ENCODE assay signal across 10 cellular contexts in genomic region chr2:11750917-11751316, GRCh38. TPM values are rescaled to one million over a fixed set of nuclear protein-coding genes. Genes with fewer than 3 reads are reported as not detected.
DNase-seq lines count a peak whose midpoint lies in the region; ATAC-seq, FAIRE-seq and TF ChIP-seq lines count a peak whose summit lies in the region.
"Had no signal": no experiment of that assay in that cellular context is flagged by ENCODE, and none has a peak within 500 bp of the region (broad histone marks: within the 10 kb centered on the region; RNA-seq: fewer than 3 reads in every experiment).

No MANE protein-coding gene starts in this region.

- TF ChIP-seq POLR2A in GM12878 (IDR thresholded peaks at IDR 0.05; ENCODE audit: low read depth, low read length): no peak

- H3K9me3 ChIP-seq in CD8-positive, alpha-beta memory T cell (ENCODE audit: low read length): no peaks in the 10 kb centered on the region
- no peaks in the 10 kb centered on the region for H3K9me3 ChIP-seq in Loucy (ENCODE audit: insufficient read depth, low read depth, low read length)
- no peaks in the 10 kb centered on the region for H3K9me3 ChIP-seq in GM12878 (replicated peaks; ENCODE audit: control insufficient read depth, insufficient read depth, low read length)
- no peaks in the 10 kb centered on the region for H3K9me3 ChIP-seq in neural progenitor cell (ENCODE audit: low read depth)
- H3K9me3 ChIP-seq: vagina had no signal

- H3K4me2 ChIP-seq in Loucy (ENCODE audit: low read depth, low read length, poor library complexity, severe bottlenecking) (peak overlapping the region; percentile 96), GM12878 (ENCODE audit: control insufficient read depth, insufficient read depth) (peak overlapping the region; percentile 99), neural progenitor cell (no peak overlapping the region)

- H3K9me3 Mint-ChIP-seq in CD8-positive, alpha-beta memory T cell: no peaks in the 10 kb centered on the region
- peaks cover 6% of the 10 kb centered on the region for H3K9me3 Mint-ChIP-seq in neural progenitor cell

- peak overlapping the region; percentile 69 to 95 (median 78) for H3K4me3 Mint-ChIP-seq in CD8-positive, alpha-beta memory T cell
- no peak overlapping the region for H3K4me3 Mint-ChIP-seq in neural progenitor cell

- no peaks in the 10 kb centered on the region for H3K27me3 ChIP-seq in CD8-positive, alpha-beta memory T cell (ENCODE audit: insufficient read depth, low read length, poor library complexity, severe bottlenecking)
- H3K27me3 ChIP-seq in Loucy (ENCODE audit: insufficient read depth, low read length, poor library complexity, severe bottlenecking): no peaks in the 10 kb centered on the region
- H3K27me3 ChIP-seq in GM12878 (replicated peaks in 1 of 2; ENCODE audit: control insufficient read depth in 2 of 2, insufficient read depth in 2 of 2, low read length in 1 of 2): no peaks in the 10 kb centered on the region
- H3K27me3 ChIP-seq in neural progenitor cell: no peaks in the 10 kb centered on the region
- H3K27me3 ChIP-seq: vagina had no signal

- no peaks in the 10 kb centered on the region for H3K27me3 Mint-ChIP-seq in CD8-positive, alpha-beta memory T cell
- H3K27me3 Mint-ChIP-seq in neural progenitor cell (ENCODE audit: insufficient read depth, low read depth): peaks cover 1% of the 10 kb centered on the region

- no peaks in the 10 kb centered on the region for H3K36me3 ChIP-seq in CD8-positive, alpha-beta memory T cell (ENCODE audit: insufficient read depth, low read length)
- no peaks in the 10 kb centered on the region for H3K36me3 ChIP-seq in Loucy (ENCODE audit: insufficient read depth, low read length)
- no peaks in the 10 kb centered on the region for H3K36me3 ChIP-seq in GM12878 (ENCODE audit: control insufficient read depth in 2 of 2, insufficient read depth in 2 of 2, low read length in 1 of 2)
- no peaks in the 10 kb centered on the region for H3K36me3 ChIP-seq in neural progenitor cell
- H3K36me3 ChIP-seq: vagina had no signal

- WGBS in GM12878 (ENCODE audit: insufficient coverage, insufficient replicate concordance, low lambda C conversion rate, missing lambda C conversion rate): 32% methylated on average over 7 of the region's 7 CpGs

- peaks cover 78 to 89% (median 88%) of the 10 kb centered on the region in 3 donors for H3K4me1 Mint-ChIP-seq in CD8-positive, alpha-beta memory T cell
- peaks cover 63% of the 10 kb centered on the region for H3K4me1 Mint-ChIP-seq in neural progenitor cell

- SMC1A ChIA-PET in GM12878 (lab: Charles Lee; ENCODE audit: uncharacterized antibody, unreplicated experiment): interaction anchor here (0.8 to 16.4 kb wide), 7 partner anchors 9 to 260 kb away, joined by 3 to 222 read pairs (median 5); partner anchors contain the start of gene LPIN1

- TF ChIP-seq CTCF in Loucy (conservative IDR thresholded peaks at IDR 0.05; ENCODE audit: low read length): no peak
- TF ChIP-seq CTCF in GM12878 (IDR thresholded peaks at IDR 0.05 in 2 of 3, conservative IDR thresholded peaks at IDR 0.05 in 1 of 3; ENCODE audit: control insufficient read depth in 2 of 3, extremely low read depth in 1 of 3, insufficient read depth in 1 of 3, low read depth in 3 of 3, low read length in 3 of 3): no peak
- no peak for TF ChIP-seq CTCF in neural progenitor cell (IDR thresholded peaks at IDR 0.05)

- CTCF ChIA-PET in CD8-positive, alpha-beta memory T cell (lab: Charles Lee): interaction anchor here (0.7 to 7.3 kb wide), 7 partner anchors 10 to 58 kb away, joined by 3 to 43 read pairs (median 4); no protein-coding TSS in a partner anchor
- CTCF ChIA-PET in GM12878 (lab: Yijun Ruan, JAX): interaction anchor here (0.7 to 28.9 kb wide), 7 partner anchors 10 to 256 kb away, joined by 3 to 684 read pairs (median 5); partner anchors contain the start of gene LPIN1

- peaks cover 85% of the 10 kb centered on the region for H3K79me2 ChIP-seq in Loucy (ENCODE audit: insufficient read depth, low read length)
- H3K79me2 ChIP-seq in GM12878 (ENCODE audit: control insufficient read depth, insufficient read depth, low read length): peaks cover 57% of the 10 kb centered on the region
- peaks cover 63% of the 10 kb centered on the region for H3K79me2 ChIP-seq in neural progenitor cell (ENCODE audit: low read depth)

- TSS peak; percentile 20 for BruUV-seq in GM12878 (replicated peaks; lab: Mats Ljungman, UMichigan)

- intact Hi-C loops in GM12878 (cut with micrococcal nuclease; ENCODE audit: unreplicated experiment): loop anchor here (5.0 kb wide), 1 partner anchor 116 kb away; no protein-coding TSS in a partner anchor

- POLR2A ChIA-PET in CD8-positive, alpha-beta memory T cell (lab: Charles Lee): interaction anchor here (0.6 to 1.4 kb wide), 3 partner anchors 12 to 971 kb away, joined by 3 to 4 read pairs (median 4); no protein-coding TSS in a partner anchor
- POLR2A ChIA-PET in GM12878 (lab: Charles Lee): interaction anchor here (0.6 to 2.7 kb wide), 7 partner anchors 9 to 412 kb away, joined by 3 to 13 read pairs (median 3); no protein-coding TSS in a partner anchor

- RAD21 ChIA-PET in GM12878 (lab: Charles Lee; ENCODE audit: unreplicated experiment): interaction anchor here (0.8 to 5.6 kb wide), 10 partner anchors 11 to 965 kb away, joined by 3 to 43 read pairs (median 4); partner anchors contain the start of gene TRIB2

- DNase-seq in CD8-positive, alpha-beta memory T cell: peak; percentile 12 to 63 (median 43)
- no peak for DNase-seq in GM12878 (ENCODE audit: low read depth, low spot score)
- no peak for DNase-seq in neural progenitor cell (ENCODE audit: low spot score)
- DNase-seq in NCI-H774 (lab: John Stamatoyannopoulos, UW): no peak
- DNase-seq: IMR-90 had no signal

- peaks cover 0 to 6% (median 1%) of the 10 kb centered on the region in 3 donors for H3K36me3 Mint-ChIP-seq in CD8-positive, alpha-beta memory T cell
- peaks cover 13% of the 10 kb centered on the region for H3K36me3 Mint-ChIP-seq in neural progenitor cell

- H2AFZ ChIP-seq in Loucy (ENCODE audit: low read length): no peak overlapping the region
- no peak overlapping the region for H2AFZ ChIP-seq in GM12878 (ENCODE audit: control insufficient read depth, low read depth, low read length)
- H2AFZ ChIP-seq in neural progenitor cell (replicated peaks): no peak overlapping the region

- in situ Hi-C loops in GM12878 (cut with MboI): no loop called here

- FAIRE-seq in GM12878 (lab: Jason Lieb, UNC): peak; percentile 27

- peak; percentile 78 to 85; a peak in 3 of 4 replicates for TF ChIP-seq EP300 in GM12878 (IDR thresholded peaks at IDR 0.05; ENCODE audit: borderline replicate concordance in 1 of 2, control insufficient read depth in 1 of 2, low read depth in 2 of 2, low read length in 2 of 2)

- peaks cover 85% of the 10 kb centered on the region for H3K4me1 ChIP-seq in CD8-positive, alpha-beta memory T cell (ENCODE audit: insufficient read depth, low read length)
- peaks cover 69% of the 10 kb centered on the region for H3K4me1 ChIP-seq in Loucy (ENCODE audit: insufficient read depth, low read length, poor library complexity, severe bottlenecking)
- H3K4me1 ChIP-seq in GM12878 (ENCODE audit: control insufficient read depth, insufficient read depth, low read length): peaks cover 65% of the 10 kb centered on the region
- H3K4me1 ChIP-seq in neural progenitor cell: peaks cover 32% of the 10 kb centered on the region

- peaks cover 24% of the 10 kb centered on the region for H4K20me1 ChIP-seq in Loucy (ENCODE audit: insufficient read depth, low read length, poor library complexity, severe bottlenecking)
- no peaks in the 10 kb centered on the region for H4K20me1 ChIP-seq in GM12878 (ENCODE audit: control insufficient read depth, insufficient read depth)
- H4K20me1 ChIP-seq in neural progenitor cell (ENCODE audit: low read depth): peaks cover 52% of the 10 kb centered on the region

- H3K9ac ChIP-seq in Loucy (ENCODE audit: low read depth, low read length, poor library complexity, severe bottlenecking): peak overlapping the region; percentile 88
- peak overlapping the region; percentile 44; the same call in 1 of the 2 replicates for H3K9ac ChIP-seq in GM12878 (ENCODE audit: control insufficient read depth, insufficient read depth, low read length)
- no peak overlapping the region for H3K9ac ChIP-seq in neural progenitor cell

- H3K27ac ChIP-seq in CD8-positive, alpha-beta memory T cell (ENCODE audit: low read depth, low read length): peak overlapping the region; percentile 74
- peak overlapping the region; percentile 86 for H3K27ac ChIP-seq in GM12878 (ENCODE audit: control insufficient read depth, insufficient read depth)
- H3K27ac ChIP-seq in neural progenitor cell: no peak overlapping the region

- TF ChIP-seq RAD21 in GM12878 (IDR thresholded peaks at IDR 0.05; ENCODE audit: insufficient read depth, low read depth, low read length): no peak

- H3K4me3 ChIP-seq in CD8-positive, alpha-beta memory T cell (ENCODE audit: low read length): peak overlapping the region; percentile 33
- H3K4me3 ChIP-seq in Loucy (ENCODE audit: low read length, poor library complexity, severe bottlenecking) (peak overlapping the region; percentile 22), GM12878 (peak overlapping the region; percentile 24; the same call in 1 of the 2 replicates), neural progenitor cell (no peak overlapping the region)
- H3K4me3 ChIP-seq: vagina had no signal

- H3F3A ChIP-seq in Loucy (ENCODE audit: low read depth) (no peaks in the 10 kb centered on the region), neural progenitor cell (ENCODE audit: low read depth) (peaks cover 7% of the 10 kb centered on the region)

- H3K27ac Mint-ChIP-seq in CD8-positive, alpha-beta memory T cell: peak overlapping the region; percentile 94 to 99 (median 98)
- H3K27ac Mint-ChIP-seq in neural progenitor cell: peak overlapping the region; percentile 17

- ATAC-seq in GM12878 (peak; percentile 3), GM21390 (IDR thresholded peaks at IDR 0.05; ENCODE audit: unreplicated experiment) (no peak), GM18909 (IDR thresholded peaks at IDR 0.05; ENCODE audit: poor library complexity, unreplicated experiment) (no peak), HG02870 (IDR thresholded peaks at IDR 0.05; ENCODE audit: unreplicated experiment) (no peak)

- H3K9me2 ChIP-seq in Loucy (replicated peaks; ENCODE audit: low read depth, low read length): no peaks in the 10 kb centered on the region

RNA-seq across cellular contexts. Expression of gene LPIN1, which starts 4.5 kb away (rescaled TPM):
- total RNA-seq in CD8-positive, alpha-beta memory T cell: 10 to 100 TPM; 34.8 to 37.1 TPM
- polyA plus RNA-seq in CD8-positive, alpha-beta memory T cell: 25.7 TPM
- total RNA-seq in GM12878 (2013; cell fraction: nucleolus; rRNA removed): 183 and 196 TPM in 2 replicates
- 52.2 and 58.5 TPM in 2 replicates for total RNA-seq in GM12878 (2014; rRNA removed)
- total RNA-seq in GM12878 (2014; rRNA removed; fragmentation: Illumina TruSeq; extraction: Trizol): 46.1 and 48.3 TPM in 2 replicates
- 59.9 and 61.4 TPM in 2 replicates for total RNA-seq in GM12878 (2021)
- polyA plus RNA-seq in GM12878 (2011; ENCODE audit: low read depth): 12.5 TPM
- 75.6 and 82.5 TPM in 2 replicates for polyA plus RNA-seq in GM12878 (2011; rRNA removed)
- polyA plus RNA-seq in GM12878 (2011; cell fraction: cytosol; rRNA removed): 55.7 and 55.9 TPM in 2 replicates
- polyA plus RNA-seq in GM12878 (2011; cell fraction: nucleus; rRNA removed): 97.5 and 102 TPM in 2 replicates
- 17.6 and 19.7 TPM in 2 replicates for polyA plus RNA-seq in GM12878 (2012)
- polyA plus RNA-seq in GM12878 (2014; fragmentation: Illumina TruSeq; extraction: Trizol): 50.8 and 52.3 TPM in 2 replicates
- polyA plus RNA-seq in GM12878 (2014; fragmentation: Nextera tagmentation; extraction: Ambion mirVana): 10 to 100 TPM; 18.8 to 23.9 TPM
- polyA plus RNA-seq in GM12878 (2014; rRNA removed): 60.1 and 63.6 TPM in 2 replicates
- polyA plus RNA-seq in GM12878 (2016; fragmentation: Nextera tagmentation; extraction: Ambion mirVana): 10 to 100 TPM; 37.0 to 37.5 TPM
- 55.0 and 62.3 TPM in 2 replicates for polyA minus RNA-seq in GM12878 (2011; rRNA and poly(A)+ RNA removed)
- polyA minus RNA-seq in GM12878 (2011; cell fraction: cytosol; rRNA and poly(A)+ RNA removed): 17.0 and 20.3 TPM in 2 replicates
- 69.2 and 114 TPM in 2 replicates for polyA minus RNA-seq in GM12878 (2011; cell fraction: nucleus; rRNA and poly(A)+ RNA removed)
- total RNA-seq in neural progenitor cell (ENCODE audit: low replicate concordance): 18.0 and 22.9 TPM in 2 replicates

Comparison
In these comparisons a context has a peak if more than half of its experiments do, and no peak if none do; other contexts are left out.
1. DNase-seq: peak in CD8-positive, alpha-beta memory T cell (5 of 5); none in GM12878 (single experiment), neural progenitor cell (single experiment) and NCI-H774 (single experiment).